Comparison of ENCODE assay signal across 21 cellular contexts in genomic region chr1:114286179-114286578, GRCh38.
DNase-seq lines count a peak whose midpoint lies in the region; ATAC-seq and TF ChIP-seq lines count a peak whose summit lies in the region.
"Had no signal": no experiment of that assay in that cellular context is flagged by ENCODE, and none has a peak within 500 bp of the region (broad histone marks: within the 10 kb centered on the region; RNA-seq: fewer than 3 reads in every experiment).

No MANE protein-coding gene starts in this region.

- no peak overlapping the region for H3K4me3 Mint-ChIP-seq in nephron
- H3K4me3 Mint-ChIP-seq in natural killer cell treated with Interleukin-12 subunit alpha and Interleukin-12 subunit beta and Interleukin-15 and Interleukin-18, amount 100 ng/mL, for 72 hours: no peak overlapping the region
- H3K4me3 Mint-ChIP-seq: brain, IgD-negative memory B cell had no signal

- ATAC-seq in GM18505 (IDR thresholded peaks at IDR 0.05; ENCODE audit: unreplicated experiment): no peak
- ATAC-seq in natural killer cell treated with Interleukin-12 subunit alpha and Interleukin-12 subunit beta and Interleukin-15 and Interleukin-18, amount 100 ng/mL, for 72 hours: no peak
- ATAC-seq: heart left ventricle had no signal

- TF ChIP-seq POLR2A in GM18505 (IDR thresholded peaks at IDR 0.05; ENCODE audit: borderline replicate concordance, extremely low read depth, insufficient read depth, insufficient read length): no peak

- H3K27me3 Mint-ChIP-seq in nephron (ENCODE audit: low read depth): no peaks in the 10 kb centered on the region
- no peaks in the 10 kb centered on the region for H3K27me3 Mint-ChIP-seq in natural killer cell treated with Interleukin-12 subunit alpha and Interleukin-12 subunit beta and Interleukin-15 and Interleukin-18, amount 100 ng/mL, for 72 hours
- H3K27me3 Mint-ChIP-seq: IgD-negative memory B cell had no signal

- peak overlapping the region; percentile 9 to 71 (median 30) for H3K27ac Mint-ChIP-seq in nephron
- H3K27ac Mint-ChIP-seq in natural killer cell treated with Interleukin-12 subunit alpha and Interleukin-12 subunit beta and Interleukin-15 and Interleukin-18, amount 100 ng/mL, for 72 hours: no peak overlapping the region
- H3K27ac Mint-ChIP-seq: brain, IgD-negative memory B cell had no signal

- DNase-seq in EL (peak; percentile 11), NCI-H226 (peak; percentile 4), epithelial cell of esophagus (ENCODE audit: low read depth) (peak; percentile 18)
- no peak for DNase-seq in stimulated activated CD4-positive, alpha-beta T cell treated with anti-CD3 and anti-CD28 coated beads, Interleukin-12 subunit alpha, Interleukin-12 subunit beta, amount 100 ng/mL, for 4 hours
- no peak for DNase-seq in natural killer cell treated with Interleukin-12 subunit alpha and Interleukin-12 subunit beta and Interleukin-15 and Interleukin-18, amount 100 ng/mL, for 72 hours (ENCODE audit: low spot score)
- DNase-seq: activated naive CD4-positive, alpha-beta T cell; GDM1; GOT3; heart left ventricle; islet precursor cell; naive B cell; NCI-H2029; NCI-H446 treated with DMSO at 0.1 percent for 48 hours; posterior cingulate gyrus; stimulated activated CD4-positive, alpha-beta T cell treated with anti-CD3 and anti-CD28 coated beads, Interleukin-4, amount 100 ng/mL, for 24 hours had no signal

- H3K9me3 Mint-ChIP-seq in nephron: no peaks in the 10 kb centered on the region
- H3K9me3 Mint-ChIP-seq in natural killer cell treated with Interleukin-12 subunit alpha and Interleukin-12 subunit beta and Interleukin-15 and Interleukin-18, amount 100 ng/mL, for 72 hours: peaks cover 2% of the 10 kb centered on the region
- H3K9me3 Mint-ChIP-seq: brain, IgD-negative memory B cell, naive B cell had no signal

- TF ChIP-seq CTCF in epithelial cell of esophagus (IDR thresholded peaks at IDR 0.05; ENCODE audit: insufficient read depth, low read depth, low read length, missing control alignments): no peak
- TF ChIP-seq CTCF in nephron (IDR thresholded peaks at IDR 0.05; ENCODE audit: unreplicated experiment in 3 of 3): no peak

- peaks cover 39% of the 10 kb centered on the region for H3K4me1 Mint-ChIP-seq in nephron
- peaks cover 23 to 36% of the 10 kb centered on the region in 2 donors for H3K4me1 Mint-ChIP-seq in natural killer cell treated with Interleukin-12 subunit alpha and Interleukin-12 subunit beta and Interleukin-15 and Interleukin-18, amount 100 ng/mL, for 72 hours (ENCODE audit: low read depth in 2 of 2)
- H3K4me1 Mint-ChIP-seq: IgD-negative memory B cell, naive B cell had no signal

- no peak overlapping the region for H3K4me3 ChIP-seq in epithelial cell of esophagus (ENCODE audit: low read length)
- H3K4me3 ChIP-seq: heart left ventricle, skin epidermis, vagina had no signal

- no peaks in the 10 kb centered on the region for H3K36me3 Mint-ChIP-seq in nephron (ENCODE audit: low read depth)
- no peaks in the 10 kb centered on the region for H3K36me3 Mint-ChIP-seq in natural killer cell treated with Interleukin-12 subunit alpha and Interleukin-12 subunit beta and Interleukin-15 and Interleukin-18, amount 100 ng/mL, for 72 hours
- H3K36me3 Mint-ChIP-seq: brain, IgD-negative memory B cell, naive B cell had no signal

Comparison
In these comparisons a context has a peak if more than half of its experiments do, and no peak if none do; other contexts are left out.
1. DNase-seq: peak in EL (single experiment), NCI-H226 (single experiment) and epithelial cell of esophagus (single experiment); none in stimulated activated CD4-positive, alpha-beta T cell treated with anti-CD3 and anti-CD28 coated beads, Interleukin-12 subunit alpha, Interleukin-12 subunit beta, amount 100 ng/mL, for 4 hours (single experiment) and natural killer cell treated with Interleukin-12 subunit alpha and Interleukin-12 subunit beta and Interleukin-15 and Interleukin-18, amount 100 ng/mL, for 72 hours (single experiment).
2. H3K27ac Mint-ChIP-seq: peak in nephron (3 of 3); none in natural killer cell treated with Interleukin-12 subunit alpha and Interleukin-12 subunit beta and Interleukin-15 and Interleukin-18, amount 100 ng/mL, for 72 hours (0 of 2).